Comparison of ENCODE assay signal across 23 cellular contexts in the genomic region with DNA sequence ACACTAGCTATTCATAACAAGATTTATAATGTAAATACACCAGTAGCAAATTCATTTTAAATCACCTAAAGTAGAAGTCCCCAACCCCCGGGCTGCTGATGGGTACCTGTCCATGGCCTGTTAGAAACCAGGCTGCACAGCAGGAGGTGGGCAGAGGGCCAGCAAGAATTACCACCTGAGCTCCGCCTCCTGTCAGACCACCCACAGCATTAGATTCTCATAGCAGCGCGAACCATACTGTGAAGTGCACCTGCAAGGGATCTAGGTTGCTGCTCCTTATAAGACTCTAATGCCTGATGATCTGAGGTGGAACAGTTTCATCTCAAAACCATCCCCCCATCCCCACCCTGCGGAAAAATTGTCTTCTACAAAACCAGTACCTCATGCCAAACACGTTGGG.
"Had no signal": no experiment of that assay in that cellular context is flagged by ENCODE, and none has a peak within 500 bp of the region (broad histone marks: within the 10 kb centered on the region; RNA-seq: fewer than 3 reads in every experiment).

No MANE protein-coding gene starts in this region.

- DNase-seq: activated CD4-positive, alpha-beta T cell treated with anti-CD3 and anti-CD28 coated beads, Interleukin-2, amount 10 ng/mL, durations not matched to agents 24 days and 14 days; activated CD8-positive, alpha-beta memory T cell treated with anti-CD3 and anti-CD28 coated beads, Interleukin-2, amount 10 ng/mL, durations not matched to agents 7 days and 5 days; activated CD8-positive, alpha-beta T cell treated with anti-CD3 and anti-CD28 coated beads for 36 hours; activated gamma-delta T cell treated with Interleukin-2 at 50 U/mL for 16 hours; activated T-cell treated with anti-CD3 and anti-CD28 coated beads for 4 hours; anterior cingulate cortex; body of pancreas; cortex of kidney; erythroblast; foreskin fibroblast; heart right ventricle; left ventricle myocardium inferior; naive thymus-derived CD8-positive, alpha-beta T cell; ovary; psoas muscle; spleen; stimulated activated CD4-positive, alpha-beta T cell treated with anti-CD3 and anti-CD28 coated beads, Interleukin-4, amount 100 ng/mL, for 1 hour; stimulated activated naive CD4-positive, alpha-beta T cell treated with Interleukin-2 at 50 U/mL for 16 hours had no signal

- H3K27ac ChIP-seq: body of pancreas, cardiac muscle cell, heart right ventricle, left ventricle myocardium inferior, ovary, psoas muscle, right atrium auricular region, spleen, thoracic aorta, vagina had no signal

- H3K4me3 ChIP-seq: body of pancreas, cardiac muscle cell, heart right ventricle, left ventricle myocardium inferior, ovary, psoas muscle, right atrium auricular region, spleen, thoracic aorta, vagina had no signal

- H3K27me3 ChIP-seq: body of pancreas, cardiac muscle cell, heart right ventricle, ovary, right atrium auricular region, spleen, vagina had no signal

- ATAC-seq: activated CD4-positive, CD25-positive, alpha-beta regulatory T cell treated with anti-CD3 and anti-CD28 coated beads, Interleukin-2, amount 50 U/mL, for 24 hours; activated CD8-positive, alpha-beta memory T cell treated with anti-CD3 and anti-CD28 coated beads, Interleukin-2, amount 10 ng/mL, durations not matched to agents 7 days and 5 days; activated CD8-positive, alpha-beta T cell treated with anti-CD3 and anti-CD28 coated beads for 36 hours; body of pancreas; heart right ventricle; naive thymus-derived CD8-positive, alpha-beta T cell; psoas muscle had no signal
